ENCODE assay signal across 9 cellular contexts in the genomic region with DNA sequence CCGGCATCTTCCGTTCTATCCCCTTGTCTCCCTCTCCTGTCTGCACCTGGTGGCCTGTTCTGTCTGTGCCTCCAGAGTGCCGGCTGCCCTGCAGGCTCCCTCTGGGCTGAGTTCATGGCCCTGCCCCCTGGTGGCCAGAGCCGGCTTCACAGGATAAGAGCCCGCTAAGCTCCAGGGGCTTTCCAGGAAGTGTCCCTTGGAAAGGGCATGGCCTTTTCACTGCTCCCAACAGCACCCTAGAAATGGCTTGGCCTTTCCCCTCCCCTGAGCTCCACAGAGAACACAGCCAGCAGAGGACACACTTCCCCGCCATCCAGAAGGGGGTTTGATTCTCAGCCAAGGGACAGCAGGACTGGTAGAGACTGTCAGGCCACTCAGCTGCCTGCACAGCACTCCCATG. TPM values are rescaled to one million over a fixed set of nuclear protein-coding genes. Genes with fewer than 3 reads are reported as not detected.
A peak's percentile ranks its signal among the peaks of the same experiment; 100 is the strongest.
DNase-seq lines count a peak whose midpoint lies in the region; ATAC-seq and TF ChIP-seq lines count a peak whose summit lies in the region.
"Not testable (repeated sequence)": the region's sequence is repeated elsewhere in the genome, so short reads cannot be mapped to it uniquely, and the experiment has no call there.
"Had no signal": no experiment of that assay in that cellular context is flagged by ENCODE, and none has a peak within 500 bp of the region (broad histone marks: within the 10 kb centered on the region; RNA-seq: fewer than 3 reads in every experiment).

No MANE protein-coding gene starts in this region.

- POLR2A ChIA-PET in A673 (lab: Charles Lee; ENCODE audit: low non-redundant PET); PC-9 (lab: Charles Lee; ENCODE audit: unreplicated experiment); activated CD4-positive, alpha-beta memory T cell treated with anti-CD3 and anti-CD28 coated beads for 36 hours (lab: Charles Lee): not testable (repeated sequence)

- H3K27ac ChIP-seq in A673 (ENCODE audit: low read depth, low read length, poor library complexity, severe bottlenecking); GM23338 (ENCODE audit: low read depth); PC-9; smooth muscle cell (ENCODE audit: low read depth): not testable (repeated sequence)

- not testable (repeated sequence) for H3K4me1 Mint-ChIP-seq in GM23338; activated CD4-positive, alpha-beta memory T cell treated with anti-CD3 and anti-CD28 coated beads for 36 hours (ENCODE audit: low read depth); glutamatergic neuron (ENCODE audit: low read depth, unreplicated experiment)

- not testable (repeated sequence) for H2AFZ ChIP-seq in GM23338; PC-9; smooth muscle cell (ENCODE audit: low read depth)

- ATAC-seq in GM23338: peak; percentile 85
- peak; percentile 64 for ATAC-seq in mucosa of descending colon

- not testable (repeated sequence) for H3K36me3 ChIP-seq in A673 (ENCODE audit: insufficient read depth, low read length, poor library complexity, severe bottlenecking); GM23338 (ENCODE audit: insufficient read depth); PC-9 (ENCODE audit: low read depth); mucosa of descending colon (ENCODE audit: low read depth); smooth muscle cell (ENCODE audit: low read depth)

- peak; percentile 0 for DNase-seq in A673 (ENCODE audit: low spot score)
- peak; percentile 6 for DNase-seq in GM23338 (ENCODE audit: low spot score)
- peak in 1 of 2 experiments; percentile 15 for DNase-seq in PC-9
- peak; percentile 11 for DNase-seq in activated CD4-positive, alpha-beta memory T cell treated with anti-CD3 and anti-CD28 coated beads for 36 hours
- peak; percentile 0 for DNase-seq in astrocyte of the hippocampus (ENCODE audit: low read depth, low spot score)
- peak; percentile 11 for DNase-seq in glutamatergic neuron
- peak in 1 of 3 donors; percentile 50 for DNase-seq in mucosa of descending colon
- not testable (repeated sequence) for DNase-seq in smooth muscle cell (lab: John Stamatoyannopoulos, UW; ENCODE audit: unreplicated experiment)

- CTCF ChIA-PET in A673 (lab: Charles Lee); PC-9 (lab: Charles Lee); activated CD4-positive, alpha-beta memory T cell treated with anti-CD3 and anti-CD28 coated beads for 36 hours (lab: Charles Lee): not testable (repeated sequence)

- not testable (repeated sequence) for H3K4me3 ChIP-seq in A673 (ENCODE audit: low read depth, low read length, poor library complexity, severe bottlenecking); GM23338; PC-9; mucosa of descending colon; smooth muscle cell

- intact Hi-C loops in A673 (cut with micrococcal nuclease; ENCODE audit: unreplicated experiment); PC-9 (cut with micrococcal nuclease; ENCODE audit: unreplicated experiment); activated CD4-positive, alpha-beta memory T cell treated with anti-CD3 and anti-CD28 coated beads for 36 hours (cut with micrococcal nuclease); mucosa of descending colon (cut with DNase I, micrococcal nuclease): not testable (repeated sequence)

- not testable (repeated sequence) for TF ChIP-seq CTCF in A673 (conservative IDR thresholded peaks at IDR 0.05; ENCODE audit: low read depth, low read length)
- TF ChIP-seq CTCF in GM23338 (conservative IDR thresholded peaks at IDR 0.05; ENCODE audit: low read depth in 2 of 2) (peak; percentile 30 to 66), PC-9 (conservative IDR thresholded peaks at IDR 0.05) (peak; percentile 35), glutamatergic neuron (IDR thresholded peaks at IDR 0.05; ENCODE audit: partially characterized antibody, unreplicated experiment) (peak; percentile 53), mucosa of descending colon (IDR thresholded peaks at IDR 0.05) (peak; percentile 23), smooth muscle cell (IDR thresholded peaks at IDR 0.05; ENCODE audit: borderline replicate concordance, insufficient read depth, poor library complexity, severe bottlenecking) (peak; percentile 39)

- WGBS in smooth muscle cell (ENCODE audit: low lambda C conversion rate): 10% methylated on average over 3 of the region's 6 CpGs

- H3K27me3 ChIP-seq in A673 (replicated peaks; ENCODE audit: insufficient read depth, low read depth, low read length, poor library complexity); GM23338 (ENCODE audit: insufficient read depth); PC-9 (ENCODE audit: insufficient read depth, low read depth); smooth muscle cell (ENCODE audit: low read depth): not testable (repeated sequence)

- not testable (repeated sequence) for H3K4me3 Mint-ChIP-seq in GM23338; activated CD4-positive, alpha-beta memory T cell treated with anti-CD3 and anti-CD28 coated beads for 36 hours; glutamatergic neuron (ENCODE audit: unreplicated experiment)

- not testable (repeated sequence) for H3K79me2 ChIP-seq in GM23338 (replicated peaks; ENCODE audit: insufficient read depth); PC-9 (ENCODE audit: low read depth); smooth muscle cell (ENCODE audit: low read depth)

- H3F3A ChIP-seq in GM23338 (replicated peaks; ENCODE audit: low read depth); PC-9 (ENCODE audit: insufficient read depth, low read depth); smooth muscle cell (ENCODE audit: low read depth): not testable (repeated sequence)

- H3K4me2 ChIP-seq in GM23338, PC-9, smooth muscle cell: not testable (repeated sequence)

- not testable (repeated sequence) for H3K9ac ChIP-seq in smooth muscle cell (ENCODE audit: low read depth)

- not testable (repeated sequence) for H3K36me3 Mint-ChIP-seq in GM23338 (ENCODE audit: low read depth); activated CD4-positive, alpha-beta memory T cell treated with anti-CD3 and anti-CD28 coated beads for 36 hours; glutamatergic neuron (ENCODE audit: unreplicated experiment)

- BruUV-seq in A673 (replicated peaks; lab: Mats Ljungman, UMichigan); PC-9 (replicated peaks; lab: Mats Ljungman, UMichigan): not testable (repeated sequence)

- not testable (repeated sequence) for H3K27me3 Mint-ChIP-seq in GM23338 (ENCODE audit: insufficient read depth, low read depth, poor library complexity); activated CD4-positive, alpha-beta memory T cell treated with anti-CD3 and anti-CD28 coated beads for 36 hours; glutamatergic neuron (ENCODE audit: unreplicated experiment)

- not testable (repeated sequence) for H3K4me1 ChIP-seq in A673 (ENCODE audit: insufficient read depth, low read length, poor library complexity, severe bottlenecking); GM23338 (ENCODE audit: insufficient read depth); PC-9 (replicated peaks; ENCODE audit: insufficient read depth); mucosa of descending colon (ENCODE audit: low read depth); smooth muscle cell (ENCODE audit: low read depth)

- H4K20me1 ChIP-seq in GM23338 (replicated peaks; ENCODE audit: insufficient read depth); PC-9 (ENCODE audit: insufficient read depth); smooth muscle cell (ENCODE audit: low read depth): not testable (repeated sequence)

- not testable (repeated sequence) for H3K9me2 ChIP-seq in GM23338 (ENCODE audit: insufficient read depth); PC-9 (ENCODE audit: insufficient read depth)

- H3K9me3 Mint-ChIP-seq in GM23338; activated CD4-positive, alpha-beta memory T cell treated with anti-CD3 and anti-CD28 coated beads for 36 hours; glutamatergic neuron (ENCODE audit: unreplicated experiment): not testable (repeated sequence)

- H3K27ac Mint-ChIP-seq in GM23338; activated CD4-positive, alpha-beta memory T cell treated with anti-CD3 and anti-CD28 coated beads for 36 hours; glutamatergic neuron (ENCODE audit: unreplicated experiment): not testable (repeated sequence)

- not testable (repeated sequence) for H3K9me3 ChIP-seq in A673 (ENCODE audit: low read depth, low read length, poor library complexity, severe bottlenecking); PC-9 (ENCODE audit: insufficient read depth, low read depth); mucosa of descending colon; smooth muscle cell (replicated peaks; ENCODE audit: low read depth)

RNA-seq across cellular contexts. Expression of a gene that starts 15.1 kb away (rescaled TPM):
- total RNA-seq in A673 (2021) (0.56 and 1.8 TPM in 2 replicates), PC-9 (2021) (not detected in 2 replicates), glutamatergic neuron (ENCODE audit: unreplicated experiment) (not detected), mucosa of descending colon (1 to 10 TPM in 2 of 3 donors, under 1 TPM in 1; 0.75 to 5.5 (median 1.5) TPM), smooth muscle cell (not detected in 2 replicates)
- total RNA-seq in GM23338 (2014; rRNA removed; shearing (Covaris generic)): not detected in 2 replicates
- polyA plus RNA-seq in GM23338 (2016; fragmentation: Nextera tagmentation; extraction: Ambion mirVana) (not detected in 2 replicates), smooth muscle cell (not detected in 2 replicates)
- total RNA-seq in activated CD4-positive, alpha-beta memory T cell treated with anti-CD3 and anti-CD28 coated beads for 36 hours: under 1 TPM in 1 of 2 experiments, not detected in 1; 0.33 TPM
- polyA plus RNA-seq: CD8-positive, alpha-beta memory T cell had no signal

RNA-seq across cellular contexts. Expression of a gene that starts 36.9 kb away (rescaled TPM):
- total RNA-seq in A673 (2021) (0.33 TPM in 1 of 2 replicates, not detected in the other), PC-9 (2021) (not detected in 2 replicates), glutamatergic neuron (ENCODE audit: unreplicated experiment) (not detected), mucosa of descending colon (under 1 TPM in 2 of 3 donors, not detected in 1; 0.19 to 0.20 TPM), smooth muscle cell (0.27 TPM in 1 of 2 replicates, not detected in the other)
- total RNA-seq in GM23338 (2014; rRNA removed; shearing (Covaris generic)): 0.63 and 1.2 TPM in 2 replicates
- polyA plus RNA-seq in GM23338 (2016; fragmentation: Nextera tagmentation; extraction: Ambion mirVana) (0.17 and 0.26 TPM in 2 replicates), smooth muscle cell (not detected in 2 replicates)
- not detected for total RNA-seq in activated CD4-positive, alpha-beta memory T cell treated with anti-CD3 and anti-CD28 coated beads for 36 hours
- total RNA-seq: CD8-positive, alpha-beta memory T cell had no signal
- polyA plus RNA-seq: CD8-positive, alpha-beta memory T cell had no signal
